ENCODE assay signal across 14 cellular contexts in genomic region chr1:239353536-239353935, GRCh38. TPM values are rescaled to one million over a fixed set of nuclear protein-coding genes. Genes with fewer than 3 reads are reported as not detected.
"Had no signal": no experiment of that assay in that cellular context is flagged by ENCODE, and none has a peak within 500 bp of the region (broad histone marks: within the 10 kb centered on the region; RNA-seq: fewer than 3 reads in every experiment).

No MANE protein-coding gene starts in this region.

- FAIRE-seq: islet of Langerhans had no signal

- DNase-seq: activated CD4-positive, alpha-beta T cell treated with anti-CD3 and anti-CD28 coated beads, Interleukin-2, amount 10 ng/mL, durations not matched to agents 7 days and 5 days; activated CD8-positive, alpha-beta memory T cell treated with anti-CD3 and anti-CD28 coated beads, Interleukin-2, amount 50 U/mL, for 4 hours; activated naive CD4-positive, alpha-beta T cell treated with anti-CD3 and anti-CD28 coated beads for 36 hours; activated T-cell treated with anti-CD3 and anti-CD28 coated beads, Interleukin-2, amount 50 U/mL, for 4 hours; caudate nucleus; foreskin keratinocyte; hippocampal formation; left ventricle myocardium inferior; naive thymus-derived CD4-positive, alpha-beta T cell; ovary; stimulated activated CD4-positive, alpha-beta T cell treated with anti-CD3 and anti-CD28 coated beads, Interleukin-2, amount 100 ng/mL, for 48 hours had no signal

- H3K9me3 ChIP-seq: left ventricle myocardium inferior, ovary, upper lobe of left lung had no signal

- H3K36me3 ChIP-seq: left ventricle myocardium inferior, ovary, upper lobe of left lung had no signal

- ATAC-seq: activated CD4-positive, CD25-positive, alpha-beta regulatory T cell treated with anti-CD3 and anti-CD28 coated beads, Interleukin-2, amount 50 U/mL, for 24 hours; activated T-cell treated with anti-CD3 and anti-CD28 coated beads, Interleukin-2, amount 50 U/mL, for 4 hours; foreskin keratinocyte; naive thymus-derived CD4-positive, alpha-beta T cell had no signal

- H3K4me1 ChIP-seq: foreskin keratinocyte, left ventricle myocardium inferior, upper lobe of left lung had no signal

- H3K27me3 ChIP-seq: foreskin keratinocyte, ovary, upper lobe of left lung had no signal

- H3K27ac ChIP-seq: foreskin keratinocyte, left ventricle myocardium inferior, ovary, upper lobe of left lung had no signal

- H3K4me3 ChIP-seq: left ventricle myocardium inferior, ovary, upper lobe of left lung had no signal

RNA-seq across cellular contexts. Expression of gene CHRM3, which starts 32.8 kb away (rescaled TPM):
- total RNA-seq: foreskin keratinocyte had no signal
- polyA plus RNA-seq: foreskin keratinocyte had no signal
